Comparison of ENCODE assay signal across 23 cellular contexts in genomic region chr9:80030801-80031200, GRCh38.
"Had no signal": no experiment of that assay in that cellular context is flagged by ENCODE, and none has a peak within 500 bp of the region (broad histone marks: within the 10 kb centered on the region; RNA-seq: fewer than 3 reads in every experiment).

No MANE protein-coding gene starts in this region.

- H3K9me3 ChIP-seq: neutrophil, ovary, prostate gland, testis, transverse colon had no signal

- H3K4me1 ChIP-seq: prostate gland, testis had no signal

- H3K27ac Mint-ChIP-seq: activated B cell treated with CpG ODN at 0.5 μM for 24 hours; activated CD8-positive, alpha-beta T cell treated with anti-CD3 and anti-CD28 coated beads for 36 hours; activated naive CD4-positive, alpha-beta T cell treated with anti-CD3 and anti-CD28 coated beads, Interleukin-2, amount 50 U/mL, for 72 hours; dendritic cell treated with granulocyte-macrophage colony-stimulating factor and Interleukin-4, amounts not matched to agents 40 ng/mL and 50 ng/mL, for 4 days; endodermal cell; mesothelial cell of epicardium; naive B cell; nephron progenitor cell had no signal

- H3K4me3 ChIP-seq: ovary, prostate gland, testis, transverse colon had no signal

- H3K27me3 Mint-ChIP-seq: activated B cell treated with CpG ODN at 0.5 μM for 24 hours; dendritic cell treated with granulocyte-macrophage colony-stimulating factor and Interleukin-4, amounts not matched to agents 40 ng/mL and 50 ng/mL, for 4 days; naive B cell had no signal

- H3K36me3 ChIP-seq: neutrophil, ovary, prostate gland, transverse colon had no signal

- H3K27ac ChIP-seq: neutrophil, ovary, prostate gland, testis, transverse colon had no signal

- H3K4me3 Mint-ChIP-seq: activated B cell treated with CpG ODN at 0.5 μM for 24 hours; activated CD8-positive, alpha-beta T cell treated with anti-CD3 and anti-CD28 coated beads for 36 hours; dendritic cell treated with granulocyte-macrophage colony-stimulating factor and Interleukin-4, amounts not matched to agents 40 ng/mL and 50 ng/mL, for 4 days; endodermal cell; mesothelial cell of epicardium; naive B cell; nephron progenitor cell had no signal

- H3K4me1 Mint-ChIP-seq: mesothelial cell of epicardium, nephron progenitor cell had no signal

- DNase-seq: activated B cell treated with CpG ODN at 0.5 μM for 24 hours; activated CD4-positive, alpha-beta T cell treated with anti-CD3 and anti-CD28 coated beads, Interleukin-2, amount 50 U/mL, for 1 hour; activated CD8-positive, alpha-beta T cell treated with anti-CD3 and anti-CD28 coated beads for 36 hours; activated naive CD4-positive, alpha-beta T cell; activated T-cell treated with anti-CD3 and anti-CD28 coated beads, Interleukin-2, amount 50 U/mL, for 48 hours; anterior cingulate cortex; caudate nucleus; endodermal cell; foreskin melanocyte; islet precursor cell; left cardiac atrium; naive B cell; nephron progenitor cell; ovary; stimulated activated CD4-positive, alpha-beta T cell treated with anti-CD3 and anti-CD28 coated beads, Interleukin-2, amount 100 ng/mL, for 48 hours; stimulated activated naive CD4-positive, alpha-beta T cell treated with Interleukin-2 at 50 U/mL for 16 hours; testis; transverse colon had no signal

- H3K27me3 ChIP-seq: neutrophil, ovary, testis, transverse colon had no signal
